Comparison of ENCODE assay signal across 9 cellular contexts in genomic region chr3:112111785-112112402, GRCh38. TPM values are rescaled to one million over a fixed set of nuclear protein-coding genes. Genes with fewer than 3 reads are reported as not detected.
A peak's percentile ranks its signal among the peaks of the same experiment; 100 is the strongest.
DNase-seq lines count a peak whose midpoint lies in the region; ATAC-seq and TF ChIP-seq lines count a peak whose summit lies in the region.
"Had no signal": no experiment of that assay in that cellular context is flagged by ENCODE, and none has a peak within 500 bp of the region (broad histone marks: within the 10 kb centered on the region; RNA-seq: fewer than 3 reads in every experiment).

No MANE protein-coding gene starts in this region.

- ATAC-seq in GM21390 (IDR thresholded peaks at IDR 0.05; ENCODE audit: unreplicated experiment) = peak; percentile 43
- peak; percentile 92 for ATAC-seq in upper lobe of right lung

- peaks cover 24% of the 10 kb centered on the region for H3K4me1 Mint-ChIP-seq in neural progenitor cell

- no peaks in the 10 kb centered on the region for H3K9me3 ChIP-seq in neural progenitor cell (ENCODE audit: low read depth)
- H3K9me3 ChIP-seq in upper lobe of right lung = no peaks in the 10 kb centered on the region

- no peak overlapping the region for H3K4me3 Mint-ChIP-seq in neural progenitor cell
- H3K4me3 Mint-ChIP-seq: activated naive CD4-positive, alpha-beta T cell treated with anti-CD3 and anti-CD28 coated beads, Interleukin-2, amount 50 U/mL, for 24 hours had no signal

- H3K36me3 ChIP-seq in neural progenitor cell (no peaks in the 10 kb centered on the region), upper lobe of right lung (no peaks in the 10 kb centered on the region)

- TF ChIP-seq CTCF in neural progenitor cell (IDR thresholded peaks at IDR 0.05) (peak; percentile 93), upper lobe of right lung (IDR thresholded peaks at IDR 0.05) (peak; percentile 71)

- H2AFZ ChIP-seq in neural progenitor cell (replicated peaks) = peak overlapping the region; percentile 47

- H3K79me2 ChIP-seq in neural progenitor cell (ENCODE audit: low read depth) = no peaks in the 10 kb centered on the region

- peaks cover 6% of the 10 kb centered on the region for H3K27me3 Mint-ChIP-seq in neural progenitor cell (ENCODE audit: insufficient read depth, low read depth)
- H3K27me3 Mint-ChIP-seq: activated naive CD4-positive, alpha-beta T cell treated with anti-CD3 and anti-CD28 coated beads, Interleukin-2, amount 50 U/mL, for 24 hours had no signal

- H3K4me1 ChIP-seq in neural progenitor cell (peaks cover 23% of the 10 kb centered on the region), upper lobe of right lung (no peaks in the 10 kb centered on the region)

- intact Hi-C loops in upper lobe of right lung (cut with DNase I) = no loop called here

- no peak overlapping the region for H3K27ac Mint-ChIP-seq in neural progenitor cell
- H3K27ac Mint-ChIP-seq: activated naive CD4-positive, alpha-beta T cell treated with anti-CD3 and anti-CD28 coated beads, Interleukin-2, amount 50 U/mL, for 24 hours had no signal

- H3K27ac ChIP-seq in neural progenitor cell (no peak overlapping the region), upper lobe of right lung (no peak overlapping the region)

- DNase-seq in DMS53 treated with DMSO at 0.1 percent for 48 hours (lab: John Stamatoyannopoulos, UW; ENCODE audit: unreplicated experiment) = peak; percentile 21
- DNase-seq in HPDE6-E6E7 (ENCODE audit: extremely low spot score) = peak; percentile 52
- peak; percentile 79 for DNase-seq in NOMO-1 treated with DMSO at 0.1 percent for 48 hours (lab: John Stamatoyannopoulos, UW; ENCODE audit: unreplicated experiment)
- DNase-seq in activated CD8-positive, alpha-beta memory T cell treated with anti-CD3 and anti-CD28 coated beads, Interleukin-2, amount 50 U/mL, for 4 hours = peak; percentile 58
- peak; percentile 53 for DNase-seq in fibroblast of gingiva (ENCODE audit: low read depth)
- DNase-seq in neural progenitor cell (ENCODE audit: low spot score) = peak; percentile 87
- no peak for DNase-seq in upper lobe of right lung

- H3F3A ChIP-seq in neural progenitor cell (ENCODE audit: low read depth) = peaks cover 4% of the 10 kb centered on the region

- H3K27me3 ChIP-seq in neural progenitor cell (no peaks in the 10 kb centered on the region), upper lobe of right lung (no peaks in the 10 kb centered on the region)

- H3K9ac ChIP-seq in neural progenitor cell = no peak overlapping the region

- H4K20me1 ChIP-seq in neural progenitor cell (ENCODE audit: low read depth) = no peaks in the 10 kb centered on the region

- no peak overlapping the region for H3K4me3 ChIP-seq in neural progenitor cell
- no peak overlapping the region for H3K4me3 ChIP-seq in upper lobe of right lung

- no peak overlapping the region for H3K4me2 ChIP-seq in neural progenitor cell

- no peaks in the 10 kb centered on the region for H3K36me3 Mint-ChIP-seq in neural progenitor cell
- H3K36me3 Mint-ChIP-seq: activated naive CD4-positive, alpha-beta T cell treated with anti-CD3 and anti-CD28 coated beads, Interleukin-2, amount 50 U/mL, for 24 hours had no signal

- no peaks in the 10 kb centered on the region for H3K9me3 Mint-ChIP-seq in neural progenitor cell
- H3K9me3 Mint-ChIP-seq: activated naive CD4-positive, alpha-beta T cell treated with anti-CD3 and anti-CD28 coated beads, Interleukin-2, amount 50 U/mL, for 24 hours had no signal

RNA-seq across cellular contexts. Expression of gene GCSAM, which starts 21.2 kb away (rescaled TPM):
- total RNA-seq in neural progenitor cell (ENCODE audit: low replicate concordance) (not detected in 2 replicates), upper lobe of right lung (0.90 TPM)

RNA-seq across cellular contexts. Expression of gene C3orf52, which starts 25.7 kb away (rescaled TPM):
- total RNA-seq in neural progenitor cell (ENCODE audit: low replicate concordance) (2.4 and 4.9 TPM in 2 replicates), upper lobe of right lung (20.1 TPM)
